ENCODE assay signal across 1 cellular context in the genomic region with DNA sequence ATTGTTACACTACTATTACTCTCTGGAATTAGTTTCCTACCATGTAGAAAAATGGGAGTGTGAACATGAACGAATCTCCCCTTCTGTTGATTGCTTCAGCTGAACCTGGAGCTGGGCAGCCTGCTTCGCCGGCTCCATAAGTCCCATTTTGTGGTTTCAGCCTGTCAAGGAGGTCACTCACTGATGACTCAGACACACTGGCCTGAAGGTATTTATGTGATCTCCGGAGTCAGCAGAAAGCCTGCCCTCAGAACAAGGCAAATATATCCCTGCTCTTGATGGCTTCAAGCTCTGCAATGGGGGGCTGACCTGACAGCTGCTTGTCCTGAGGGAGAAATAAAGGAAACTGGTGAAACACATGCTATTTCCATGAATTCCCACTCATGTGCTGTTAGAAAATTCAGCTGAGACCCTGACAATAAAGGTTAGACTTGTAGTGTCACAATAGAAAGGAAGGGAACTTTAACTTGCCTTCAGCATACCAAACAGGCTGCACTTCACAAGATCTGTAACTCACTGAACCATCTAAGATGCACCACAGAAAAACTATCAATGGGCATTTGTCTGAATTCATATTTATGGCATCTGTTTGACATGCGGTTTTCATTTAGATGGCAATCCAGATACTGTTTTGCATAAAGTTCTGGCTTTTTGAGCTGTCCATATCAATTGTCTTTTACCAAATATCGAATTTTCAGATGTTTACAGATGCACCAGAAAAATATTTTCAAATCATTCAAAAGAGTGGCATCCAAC.
TF ChIP-seq lines count a peak whose summit lies in the region.

No MANE protein-coding gene starts in this region.

TF ChIP-seq in K562, 482 proteins besides CTCF, POLR2A, EP300 and RAD21 (continued from another document):
- TF ChIP-seq C11orf30 (IDR thresholded peaks at IDR 0.05; ENCODE audit: low read depth): peak; percentile 49; the same call in 1 of the 2 replicates
- TF ChIP-seq DPF2 (IDR thresholded peaks at IDR 0.05): no peak
- no peak for TF ChIP-seq ZNF586 (CRISPR knock-in tag; conservative IDR thresholded peaks at IDR 0.05)
